Comparison of ENCODE assay signal across 2 cellular contexts in genomic region chr12:121064586-121064985, GRCh38. TPM values are rescaled to one million over a fixed set of nuclear protein-coding genes. Genes with fewer than 3 reads are reported as not detected.
"Had no signal": no experiment of that assay in that cellular context is flagged by ENCODE, and none has a peak within 500 bp of the region (broad histone marks: within the 10 kb centered on the region; RNA-seq: fewer than 3 reads in every experiment).

No MANE protein-coding gene starts in this region.

RNA-seq across cellular contexts. Expression of gene OASL, which starts 25.5 kb away (rescaled TPM):
- total RNA-seq: chondrocyte, frontal cortex had no signal
